ENCODE assay signal across 11 cellular contexts in genomic region chr1:15965228-15965767, GRCh38. TPM values are rescaled to one million over a fixed set of nuclear protein-coding genes. Genes with fewer than 3 reads are reported as not detected.
A peak's percentile ranks its signal among the peaks of the same experiment; 100 is the strongest.
DNase-seq lines count a peak whose midpoint lies in the region; ATAC-seq and TF ChIP-seq lines count a peak whose summit lies in the region.
"Had no signal": no experiment of that assay in that cellular context is flagged by ENCODE, and none has a peak within 500 bp of the region (broad histone marks: within the 10 kb centered on the region; RNA-seq: fewer than 3 reads in every experiment).

No MANE protein-coding gene starts in this region.

- no peaks in the 10 kb centered on the region for H3K9me3 Mint-ChIP-seq in activated T-cell treated with anti-CD3 and anti-CD28 coated beads, Interleukin-2, amount 50 U/mL, for 72 hours
- H3K9me3 Mint-ChIP-seq in stimulated activated memory B cell treated with anti-CD40 and anti-IgM and Interleukin-4, amounts not matched to agents 10 μg/mL and 1 μg/mL and 100 μg/mL, for 72 hours = no peaks in the 10 kb centered on the region

- no peaks in the 10 kb centered on the region for H3K27me3 Mint-ChIP-seq in activated T-cell treated with anti-CD3 and anti-CD28 coated beads, Interleukin-2, amount 50 U/mL, for 72 hours (ENCODE audit: low read depth)
- no peaks in the 10 kb centered on the region for H3K27me3 Mint-ChIP-seq in stimulated activated memory B cell treated with anti-CD40 and anti-IgM and Interleukin-4, amounts not matched to agents 10 μg/mL and 1 μg/mL and 100 μg/mL, for 72 hours

- peaks cover 22% of the 10 kb centered on the region for H3K4me1 ChIP-seq in testis

- H3K4me3 Mint-ChIP-seq in activated T-cell treated with anti-CD3 and anti-CD28 coated beads, Interleukin-2, amount 50 U/mL, for 72 hours = peak overlapping the region; percentile 84 to 90
- H3K4me3 Mint-ChIP-seq in stimulated activated memory B cell treated with anti-CD40 and anti-IgM and Interleukin-4, amounts not matched to agents 10 μg/mL and 1 μg/mL and 100 μg/mL, for 72 hours = peak overlapping the region; percentile 77

- 65% methylated on average over 7 of the region's 7 CpGs for WGBS in testis, 2 donors

- TF ChIP-seq POLR2A in GM19099 (IDR thresholded peaks at IDR 0.05; ENCODE audit: extremely low read depth, insufficient read length, low read depth) = peak; percentile 15
- no peak for TF ChIP-seq POLR2A in testis (IDR thresholded peaks at IDR 0.05)

- H3K36me3 Mint-ChIP-seq in activated T-cell treated with anti-CD3 and anti-CD28 coated beads, Interleukin-2, amount 50 U/mL, for 72 hours (ENCODE audit: insufficient read depth in 2 of 2) = peaks cover 12 to 27% of the 10 kb centered on the region in 2 donors
- peaks cover 38% of the 10 kb centered on the region for H3K36me3 Mint-ChIP-seq in stimulated activated memory B cell treated with anti-CD40 and anti-IgM and Interleukin-4, amounts not matched to agents 10 μg/mL and 1 μg/mL and 100 μg/mL, for 72 hours

- no peak for TF ChIP-seq CTCF in testis (IDR thresholded peaks at IDR 0.05)

- DNase-seq in activated T-cell treated with anti-CD3 and anti-CD28 coated beads, Interleukin-2, amount 50 U/mL, for 72 hours = peak; percentile 43 to 56
- DNase-seq in globus pallidus (ENCODE audit: low spot score) (peak; percentile 95), NCI-H1694 (lab: John Stamatoyannopoulos, UW) (no peak), testis (no peak), NCI-H1436 (lab: John Stamatoyannopoulos, UW) (no peak)
- DNase-seq: NCI-H187 had no signal

- intact Hi-C loops in testis (cut with DNase I; ENCODE audit: low total_unique reads) = no loop called here

- H3K4me3 ChIP-seq in testis = no peak overlapping the region

- H3K27me3 ChIP-seq in testis = no peaks in the 10 kb centered on the region

- no peaks in the 10 kb centered on the region for H3K36me3 ChIP-seq in testis (ENCODE audit: low read depth, missing control alignments)

- H3K9me3 ChIP-seq in testis = no peaks in the 10 kb centered on the region

- no peak overlapping the region for H3K27ac ChIP-seq in testis

- peak; percentile 35 to 36 for ATAC-seq in activated T-cell treated with anti-CD3 and anti-CD28 coated beads, Interleukin-2, amount 50 U/mL, for 72 hours (replicated peaks in 1 of 2)
- ATAC-seq in stimulated activated memory B cell treated with anti-CD40 and anti-IgM and Interleukin-4, amounts not matched to agents 10 μg/mL and 1 μg/mL and 100 μg/mL, for 72 hours = peak; percentile 41
- no peak for ATAC-seq in HG03175 (IDR thresholded peaks at IDR 0.05; ENCODE audit: unreplicated experiment)

- peaks cover 82% of the 10 kb centered on the region for H3K4me1 Mint-ChIP-seq in activated T-cell treated with anti-CD3 and anti-CD28 coated beads, Interleukin-2, amount 50 U/mL, for 72 hours (ENCODE audit: low read depth)
- peaks cover 81% of the 10 kb centered on the region for H3K4me1 Mint-ChIP-seq in stimulated activated memory B cell treated with anti-CD40 and anti-IgM and Interleukin-4, amounts not matched to agents 10 μg/mL and 1 μg/mL and 100 μg/mL, for 72 hours

- peak overlapping the region; percentile 99 for H3K27ac Mint-ChIP-seq in activated T-cell treated with anti-CD3 and anti-CD28 coated beads, Interleukin-2, amount 50 U/mL, for 72 hours
- H3K27ac Mint-ChIP-seq in stimulated activated memory B cell treated with anti-CD40 and anti-IgM and Interleukin-4, amounts not matched to agents 10 μg/mL and 1 μg/mL and 100 μg/mL, for 72 hours = peak overlapping the region; percentile 95

RNA-seq across cellular contexts. Expression of gene ZBTB17, which starts 10.6 kb away (rescaled TPM):
- 10 to 100 TPM; 76.0 to 84.1 TPM for total RNA-seq in activated T-cell treated with anti-CD3 and anti-CD28 coated beads, Interleukin-2, amount 50 U/mL, for 72 hours
- 10 to 100 TPM; 60.2 to 65.8 TPM for total RNA-seq in testis
- polyA plus RNA-seq in testis (ENCODE audit: insufficient read depth, low read depth, low replicate concordance) = 53.6 TPM

RNA-seq across cellular contexts. Expression of gene SRARP, which starts 38.7 kb away (rescaled TPM):
- not detected for total RNA-seq in activated T-cell treated with anti-CD3 and anti-CD28 coated beads, Interleukin-2, amount 50 U/mL, for 72 hours
- under 1 TPM in 1 of 2 donors, not detected in 1; 0.16 TPM for total RNA-seq in testis
- not detected for polyA plus RNA-seq in testis (ENCODE audit: insufficient read depth, low read depth, low replicate concordance)
- total RNA-seq: H4, mononuclear cell had no signal

RNA-seq across cellular contexts. Expression of gene HSPB7, which starts 52.5 kb away (rescaled TPM):
- not detected for total RNA-seq in activated T-cell treated with anti-CD3 and anti-CD28 coated beads, Interleukin-2, amount 50 U/mL, for 72 hours
- total RNA-seq in testis = 10 to 100 TPM in 1 of 2 donors, 1 to 10 TPM in 1; 9.0 to 11.7 TPM
- 31.2 TPM for polyA plus RNA-seq in testis (ENCODE audit: insufficient read depth, low read depth, low replicate concordance)
- total RNA-seq: H4, mononuclear cell had no signal

RNA-seq across cellular contexts. Expression of gene CLCNKA, which starts 56.5 kb away (rescaled TPM):
- not detected for total RNA-seq in activated T-cell treated with anti-CD3 and anti-CD28 coated beads, Interleukin-2, amount 50 U/mL, for 72 hours
- total RNA-seq in testis = 1 to 10 TPM; 6.5 to 6.9 TPM
- polyA plus RNA-seq in testis (ENCODE audit: insufficient read depth, low read depth, low replicate concordance) = 9.9 TPM
- total RNA-seq: H4, mononuclear cell had no signal

Comparison
In these comparisons a context has a peak if more than half of its experiments do, and no peak if none do; other contexts are left out.
1. DNase-seq: peak in activated T-cell treated with anti-CD3 and anti-CD28 coated beads, Interleukin-2, amount 50 U/mL, for 72 hours (2 of 2) and globus pallidus (single experiment); none in NCI-H1694 (single experiment), testis (single experiment) and NCI-H1436 (single experiment).
2. RNA of gene HSPB7, which starts 52.5 kb away (total RNA-seq): 9.0 to 11.7 TPM in testis; not detected in activated T-cell treated with anti-CD3 and anti-CD28 coated beads, Interleukin-2, amount 50 U/mL, for 72 hours; every median in the first group is over 10 times any median in the second.